9 cellular contexts compared by ENCODE assay signal in the genomic region with DNA sequence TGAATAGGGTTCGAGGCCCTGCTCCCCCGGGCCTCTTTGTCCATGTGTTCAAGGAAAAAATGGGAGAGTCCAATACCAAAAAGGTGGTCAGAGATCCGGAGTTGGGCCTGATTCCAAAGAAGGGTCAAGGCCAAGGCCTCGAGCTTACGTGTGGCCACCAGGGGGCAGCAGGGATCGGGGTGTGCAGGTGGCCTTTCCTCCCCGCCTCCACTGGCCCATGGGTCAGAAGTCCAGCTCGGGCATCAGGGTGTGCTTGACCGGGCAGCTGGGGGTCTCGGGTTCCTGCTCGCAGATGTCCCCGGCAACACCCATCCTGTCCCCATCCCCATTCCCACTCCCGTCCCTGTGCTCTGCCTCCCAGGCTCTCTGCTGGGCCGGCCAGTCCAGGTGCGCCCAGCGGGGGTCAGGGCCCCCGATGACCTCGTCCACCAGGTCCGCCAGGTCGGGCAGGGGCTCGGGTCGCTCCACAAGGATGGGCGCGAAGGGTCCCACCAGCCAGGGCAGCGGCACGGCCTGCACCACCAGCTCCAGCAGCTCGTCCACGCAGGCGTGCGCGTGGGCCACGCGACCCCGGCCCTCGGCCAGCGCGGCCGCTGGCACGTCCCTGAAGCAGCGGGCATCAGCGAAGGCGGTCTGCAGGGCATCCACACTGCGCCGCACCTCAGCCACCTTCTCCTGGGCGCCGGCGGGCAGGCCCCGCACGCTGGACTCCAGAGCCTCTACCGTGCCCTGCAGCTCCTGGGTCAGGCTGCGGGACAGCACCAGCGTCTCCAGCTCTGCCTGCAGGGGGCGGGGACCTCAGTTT. TPM values are rescaled to one million over a fixed set of nuclear protein-coding genes. Genes with fewer than 3 reads are reported as not detected.
A peak's percentile ranks its signal among the peaks of the same experiment; 100 is the strongest.
DNase-seq lines count a peak whose midpoint lies in the region; ATAC-seq and TF ChIP-seq lines count a peak whose summit lies in the region.
"Had no signal": no experiment of that assay in that cellular context is flagged by ENCODE, and none has a peak within 500 bp of the region (broad histone marks: within the 10 kb centered on the region; RNA-seq: fewer than 3 reads in every experiment).

No MANE protein-coding gene starts in this region.

- intact Hi-C loops in sciatic nerve (cut with DNase I): no loop called here

- peak overlapping the region in 1 of 5 donors; percentile 66 for H3K9ac ChIP-seq in subcutaneous abdominal adipose tissue (ENCODE audit: low read length in 5 of 5)
- H3K9ac ChIP-seq: BLaER1 treated with 17β-estradiol and CSF1 and Interleukin-3, amounts not matched to agents 10 nM and 100 nM had no signal

- no peaks in the 10 kb centered on the region for H3K9me3 ChIP-seq in subcutaneous abdominal adipose tissue (ENCODE audit: control insufficient read depth in 5 of 5, low read length in 5 of 5)
- H3K9me3 ChIP-seq: BLaER1 treated with 17β-estradiol and CSF1 and Interleukin-3, amounts not matched to agents 10 nM and 100 nM had no signal

- no peak overlapping the region for H3K4me3 ChIP-seq in subcutaneous abdominal adipose tissue (ENCODE audit: low read depth in 1 of 5, low read length in 5 of 5)
- H3K4me3 ChIP-seq: BLaER1 treated with 17β-estradiol and CSF1 and Interleukin-3, amounts not matched to agents 10 nM and 100 nM had no signal

- TF ChIP-seq CTCF in LNCAP (IDR thresholded peaks at IDR 0.05): peak; percentile 81

- peaks cover 0 to under 1% (median 0%) of the 10 kb centered on the region in 5 donors for H3K36me3 ChIP-seq in subcutaneous abdominal adipose tissue (ENCODE audit: control insufficient read depth in 5 of 5, insufficient read depth in 5 of 5, low read length in 5 of 5)
- H3K36me3 ChIP-seq: BLaER1 treated with 17β-estradiol and CSF1 and Interleukin-3, amounts not matched to agents 10 nM and 100 nM had no signal

- H3K27me3 ChIP-seq in subcutaneous abdominal adipose tissue (ENCODE audit: control insufficient read depth in 5 of 5, insufficient read depth in 4 of 5, low read length in 5 of 5): peaks cover 0 to 2% (median 0%) of the 10 kb centered on the region in 5 donors
- H3K27me3 ChIP-seq: BLaER1 treated with 17β-estradiol and CSF1 and Interleukin-3, amounts not matched to agents 10 nM and 100 nM had no signal

- no peak for ATAC-seq in sciatic nerve

- peak in 2 of 3 experiments; percentile 7 to 38 for DNase-seq in NCI-H1417 (lab: John Stamatoyannopoulos, UW)
- DNase-seq in NCI-H1417 treated with DMSO at 0.1 percent for 48 hours (lab: John Stamatoyannopoulos, UW): no peak
- DNase-seq in activated T-cell treated with anti-CD3 and anti-CD28 coated beads, Interleukin-2, amount 50 U/mL, for 1 hour: peak; percentile 23
- DNase-seq in iPS-NIHi11 (ENCODE audit: low spot score): peak; percentile 89
- no peak for DNase-seq in sciatic nerve (ENCODE audit: low spot score)
- DNase-seq in DMS79 (lab: John Stamatoyannopoulos, UW): no peak

- H3K4me1 ChIP-seq in subcutaneous abdominal adipose tissue (ENCODE audit: control insufficient read depth in 5 of 5, insufficient read depth in 5 of 5, low read length in 5 of 5): peaks cover 14 to 61% (median 57%) of the 10 kb centered on the region in 5 donors

- peak overlapping the region; percentile 98 for H3K27ac ChIP-seq in subcutaneous abdominal adipose tissue (ENCODE audit: low read depth, low read length)
- H3K27ac ChIP-seq: BLaER1 treated with 17β-estradiol and CSF1 and Interleukin-3, amounts not matched to agents 10 nM and 100 nM had no signal

RNA-seq across cellular contexts. Expression of a gene that starts 5.2 kb away (rescaled TPM):
- 58.1 TPM for total RNA-seq in sciatic nerve

RNA-seq across cellular contexts. Expression of a gene that starts 11.5 kb away (rescaled TPM):
- 17.1 TPM for total RNA-seq in sciatic nerve

RNA-seq across cellular contexts. Expression of a gene that starts 16.3 kb away (rescaled TPM):
- total RNA-seq in sciatic nerve: 2.9 TPM

RNA-seq across cellular contexts. Expression of a gene that starts 36.0 kb away (rescaled TPM):
- total RNA-seq in sciatic nerve: 28.2 TPM

RNA-seq across cellular contexts. Expression of a gene that starts 51.4 kb away (rescaled TPM):
- 37.7 TPM for total RNA-seq in sciatic nerve

Comparison
In these comparisons a context has a peak if more than half of its experiments do, and no peak if none do; other contexts are left out.
1. DNase-seq: peak in NCI-H1417 (2 of 3), activated T-cell treated with anti-CD3 and anti-CD28 coated beads, Interleukin-2, amount 50 U/mL, for 1 hour (single experiment) and iPS-NIHi11 (single experiment); none in NCI-H1417 treated with DMSO at 0.1 percent for 48 hours (single experiment), sciatic nerve (single experiment) and DMS79 (single experiment).